ENCODE assay signal across 13 cellular contexts in the genomic region with DNA sequence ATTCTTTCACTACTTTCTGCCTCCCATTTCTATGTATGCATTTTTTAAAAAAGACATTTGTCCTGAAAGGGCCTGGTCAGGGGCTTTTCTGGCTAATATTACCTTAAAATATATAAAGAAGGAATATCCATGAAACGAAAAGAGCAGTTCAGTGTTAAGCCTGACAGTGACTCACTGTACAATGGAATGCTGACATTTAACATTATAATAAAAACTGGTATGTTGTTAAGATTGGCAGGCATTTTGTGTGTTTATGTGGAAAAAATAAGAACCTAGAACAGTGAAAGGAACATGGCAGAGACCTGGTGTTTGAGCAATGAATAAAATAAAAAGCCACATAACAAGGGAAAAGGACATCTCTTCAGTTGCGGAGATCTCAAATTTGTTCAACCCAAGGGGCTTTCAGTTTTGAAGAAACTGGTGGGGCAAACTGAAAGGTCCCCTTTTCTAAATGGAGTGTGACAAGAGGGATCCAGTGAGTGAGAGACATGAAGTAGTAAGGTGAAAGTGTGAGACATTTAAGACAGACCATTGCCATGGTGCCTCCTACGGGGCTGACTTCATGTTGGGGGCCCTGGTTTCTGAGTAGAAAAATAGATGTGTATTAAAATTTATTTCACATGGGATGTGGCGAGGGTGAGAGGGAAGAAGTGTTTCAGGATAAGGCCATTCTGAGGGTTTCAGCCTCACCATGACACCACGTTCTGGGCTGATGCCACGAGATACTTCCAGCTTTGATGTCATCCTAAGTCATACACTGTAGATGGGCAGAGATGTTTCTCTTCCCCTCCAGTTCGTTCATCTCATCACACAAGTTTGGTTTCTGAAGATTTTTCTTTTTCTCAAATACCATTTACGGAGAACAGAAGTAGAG.
DNase-seq lines count a peak whose midpoint lies in the region; ATAC-seq and TF ChIP-seq lines count a peak whose summit lies in the region.
"Had no signal": no experiment of that assay in that cellular context is flagged by ENCODE, and none has a peak within 500 bp of the region (broad histone marks: within the 10 kb centered on the region; RNA-seq: fewer than 3 reads in every experiment).

No MANE protein-coding gene starts in this region.

- no peaks in the 10 kb centered on the region for H3K27me3 Mint-ChIP-seq in H9 (ENCODE audit: low read depth)

- H2AK5ac ChIP-seq in H9 (ENCODE audit: insufficient read length, low read length) (no peak overlapping the region), mesenchymal stem cell (ENCODE audit: low read length, severe bottlenecking) (peak overlapping the region; percentile 96)

- no peak overlapping the region for H2AFZ ChIP-seq in H9 (ENCODE audit: low read length)
- H2AFZ ChIP-seq in mesenchymal stem cell (ENCODE audit: low read depth, low read length), result no peak overlapping the region

- H4K91ac ChIP-seq in H9 (ENCODE audit: insufficient read length, low read depth, low read length) (no peak overlapping the region), mesenchymal stem cell (ENCODE audit: low read length) (no peak overlapping the region)

- peaks cover 0 to 28% of the 10 kb centered on the region in 2 experiments for H3K36me3 ChIP-seq in mesenchymal stem cell (ENCODE audit: control insufficient read depth in 1 of 2, insufficient read depth in 2 of 2, low read depth in 1 of 2, low read length in 2 of 2)
- H3K36me3 ChIP-seq: adrenal gland had no signal

- no peak overlapping the region for H3T11ph ChIP-seq in H9 (ENCODE audit: low read length)

- H3K4ac ChIP-seq in H9 (ENCODE audit: low read depth, low read length) (no peak overlapping the region), mesenchymal stem cell (ENCODE audit: low read depth in 1 of 2, low read length in 2 of 2) (peak overlapping the region in 1 of 2 experiments; percentile 41)

- no peak overlapping the region for H3K56ac ChIP-seq in H9 (ENCODE audit: insufficient read length, low read depth, low read length)

- no peaks in the 10 kb centered on the region for H3K23me2 ChIP-seq in H9 (ENCODE audit: insufficient read length, low read depth, low read length, poor library complexity, severe bottlenecking)

- H3K27ac ChIP-seq in H9 (ENCODE audit: insufficient read length, low read depth, low read length) (no peak overlapping the region), mesenchymal stem cell (ENCODE audit: low read length, poor library complexity, severe bottlenecking) (peak overlapping the region; percentile 88)
- H3K27ac ChIP-seq: adrenal gland, BLaER1 had no signal

- peaks cover 49 to 54% of the 10 kb centered on the region in 2 experiments for H3K4me1 Mint-ChIP-seq in H9

- peak overlapping the region; percentile 31 for H4K5ac ChIP-seq in H9 (ENCODE audit: insufficient read length, low read depth, low read length)

- H3K23ac ChIP-seq in H9 (ENCODE audit: insufficient read length, low read depth, low read length) (no peak overlapping the region), mesenchymal stem cell (ENCODE audit: low read length in 2 of 2) (no peak overlapping the region)

- no peaks in the 10 kb centered on the region for H4K20me1 ChIP-seq in H9 (ENCODE audit: control insufficient read depth, insufficient read depth, insufficient read length)
- H4K20me1 ChIP-seq: BLaER1 had no signal

- H4K8ac ChIP-seq in H9 (replicated peaks; ENCODE audit: insufficient read length, low read depth, low read length) (no peak overlapping the region), mesenchymal stem cell (ENCODE audit: low read length) (no peak overlapping the region)

- no CpG with 5 or more reads among the region's 8 CpGs for WGBS in H9 (ENCODE audit: extremely low coverage, insufficient read length, low lambda C conversion rate)
- WGBS in mesenchymal stem cell, result 94% methylated on average over 6 of the region's 8 CpGs

- H3K4me1 ChIP-seq in H9 (ENCODE audit: insufficient read depth, low read length) (peaks cover 8% of the 10 kb centered on the region), mesenchymal stem cell (ENCODE audit: control insufficient read depth, insufficient read depth, low read depth, low read length) (peaks cover 8% of the 10 kb centered on the region)
- H3K4me1 ChIP-seq: adrenal gland had no signal

- H3K27ac Mint-ChIP-seq in H9, result peak overlapping the region; percentile 30 to 73 (median 67)

- no peak overlapping the region for H3K4me3 Mint-ChIP-seq in H9

- H3K79me2 ChIP-seq in H9 (ENCODE audit: insufficient read depth, low read length), result no peaks in the 10 kb centered on the region

- H2BK12ac ChIP-seq in H9 (ENCODE audit: insufficient read length, low read depth, low read length) (no peak overlapping the region), mesenchymal stem cell (ENCODE audit: low read length in 2 of 2) (peak overlapping the region in 1 of 2 experiments; percentile 21)

- intact Hi-C loops in sciatic nerve (cut with DNase I), result no loop called here

- peaks cover 4 to 15% (median 9%) of the 10 kb centered on the region in 3 experiments; a peak in 6 of 7 replicates for H3K36me3 Mint-ChIP-seq in H9 (ENCODE audit: insufficient read depth in 1 of 3, low read depth in 3 of 3)

- H2BK120ac ChIP-seq in H9 (ENCODE audit: low read depth, low read length, poor library complexity, severe bottlenecking), result no peak overlapping the region
- H2BK120ac ChIP-seq in mesenchymal stem cell (ENCODE audit: low read depth, low read length), result no peak overlapping the region

- no peak overlapping the region for H3K14ac ChIP-seq in H9 (ENCODE audit: insufficient read depth, low read length)
- no peak overlapping the region for H3K14ac ChIP-seq in mesenchymal stem cell (ENCODE audit: low read length in 2 of 2)

- no peak overlapping the region for H2BK20ac ChIP-seq in H9 (ENCODE audit: low read depth, low read length, poor library complexity, severe bottlenecking)

- no peaks in the 10 kb centered on the region for H3K27me3 ChIP-seq in H9 (ENCODE audit: insufficient read depth, low read length)
- no peaks in the 10 kb centered on the region for H3K27me3 ChIP-seq in mesenchymal stem cell (ENCODE audit: control insufficient read depth in 1 of 2, insufficient read depth in 1 of 2, low read length in 2 of 2)
- H3K27me3 ChIP-seq: adrenal gland, BLaER1 had no signal

- no peak for ATAC-seq in HG02588 (IDR thresholded peaks at IDR 0.05; ENCODE audit: unreplicated experiment)
- ATAC-seq in sciatic nerve, result no peak
- no peak for ATAC-seq in HG03469 (IDR thresholded peaks at IDR 0.05; ENCODE audit: unreplicated experiment)

- H3K79me1 ChIP-seq in H9 (ENCODE audit: insufficient read depth, low read depth, low read length, poor library complexity, severe bottlenecking) (no peaks in the 10 kb centered on the region), mesenchymal stem cell (replicated peaks; ENCODE audit: low read length, poor library complexity, severe bottlenecking) (no peaks in the 10 kb centered on the region)

- H3K9me3 ChIP-seq in H9 (ENCODE audit: control insufficient read depth, low read depth, low read length) (no peaks in the 10 kb centered on the region), mesenchymal stem cell (ENCODE audit: control insufficient read depth, low read length) (no peaks in the 10 kb centered on the region)
- H3K9me3 ChIP-seq: adrenal gland, BLaER1 had no signal

- no peak overlapping the region for H3K9ac ChIP-seq in H9 (ENCODE audit: extremely low read depth, insufficient read length, low read length)
- no peak overlapping the region for H3K9ac ChIP-seq in mesenchymal stem cell (ENCODE audit: low read length)
- H3K9ac ChIP-seq: BLaER1 had no signal

- TF ChIP-seq CTCF in H9 (conservative IDR thresholded peaks at IDR 0.05) (no peak), GM20000 (IDR thresholded peaks at IDR 0.05; ENCODE audit: extremely low read depth, missing control alignments) (no peak)

- H3K9me3 Mint-ChIP-seq in H9, result no peaks in the 10 kb centered on the region; a peak in 1 of 5 replicates

- H3K4me3 ChIP-seq in mesenchymal stem cell (ENCODE audit: insufficient read depth in 1 of 2, low read depth in 1 of 2, low read length in 2 of 2), result no peak overlapping the region
- H3K4me3 ChIP-seq: adrenal gland, BLaER1 had no signal

- DNase-seq in AG08396 (ENCODE audit: low spot score) (peak; percentile 16), H9 (no peak), astrocyte of the hippocampus (ENCODE audit: low read depth, low spot score) (peak; percentile 48), mesenchymal stem cell (no peak), GM20000 (ENCODE audit: low spot score) (no peak), sciatic nerve (ENCODE audit: low spot score) (no peak)
- DNase-seq: activated CD8-positive, alpha-beta memory T cell treated with anti-CD3 and anti-CD28 coated beads for 24 hours; adrenal gland; NCI-H187 treated with DMSO at 0.1 percent for 48 hours; SW 1271 had no signal

- H2BK15ac ChIP-seq in H9 (ENCODE audit: low read depth, low read length) (no peak overlapping the region), mesenchymal stem cell (ENCODE audit: low read depth, poor library complexity, severe bottlenecking) (no peak overlapping the region)

- no peak overlapping the region for H2BK5ac ChIP-seq in H9 (ENCODE audit: insufficient read length, low read length)
- H2BK5ac ChIP-seq in mesenchymal stem cell (ENCODE audit: low read depth, low read length, poor library complexity, severe bottlenecking), result no peak overlapping the region

- no peak overlapping the region for H3K4me2 ChIP-seq in H9 (ENCODE audit: insufficient read depth, insufficient read length, low read length)
- peak overlapping the region; percentile 16 for H3K4me2 ChIP-seq in mesenchymal stem cell (ENCODE audit: low read length, poor library complexity, severe bottlenecking)
- H3K4me2 ChIP-seq: BLaER1 had no signal

- H3K18ac ChIP-seq in H9 (ENCODE audit: insufficient read length, low read depth, low read length) (no peak overlapping the region), mesenchymal stem cell (ENCODE audit: low read depth in 1 of 2, low read length in 2 of 2) (peak overlapping the region in 1 of 2 experiments; percentile 70)

Comparison
In these comparisons a context has a peak if more than half of its experiments do, and no peak if none do; other contexts are left out.
1. DNase-seq: peak in AG08396 (single experiment) and astrocyte of the hippocampus (single experiment); none in H9 (single experiment), mesenchymal stem cell (single experiment), GM20000 (single experiment) and sciatic nerve (single experiment).